Comparison of ENCODE assay signal across 22 cellular contexts in the genomic region with DNA sequence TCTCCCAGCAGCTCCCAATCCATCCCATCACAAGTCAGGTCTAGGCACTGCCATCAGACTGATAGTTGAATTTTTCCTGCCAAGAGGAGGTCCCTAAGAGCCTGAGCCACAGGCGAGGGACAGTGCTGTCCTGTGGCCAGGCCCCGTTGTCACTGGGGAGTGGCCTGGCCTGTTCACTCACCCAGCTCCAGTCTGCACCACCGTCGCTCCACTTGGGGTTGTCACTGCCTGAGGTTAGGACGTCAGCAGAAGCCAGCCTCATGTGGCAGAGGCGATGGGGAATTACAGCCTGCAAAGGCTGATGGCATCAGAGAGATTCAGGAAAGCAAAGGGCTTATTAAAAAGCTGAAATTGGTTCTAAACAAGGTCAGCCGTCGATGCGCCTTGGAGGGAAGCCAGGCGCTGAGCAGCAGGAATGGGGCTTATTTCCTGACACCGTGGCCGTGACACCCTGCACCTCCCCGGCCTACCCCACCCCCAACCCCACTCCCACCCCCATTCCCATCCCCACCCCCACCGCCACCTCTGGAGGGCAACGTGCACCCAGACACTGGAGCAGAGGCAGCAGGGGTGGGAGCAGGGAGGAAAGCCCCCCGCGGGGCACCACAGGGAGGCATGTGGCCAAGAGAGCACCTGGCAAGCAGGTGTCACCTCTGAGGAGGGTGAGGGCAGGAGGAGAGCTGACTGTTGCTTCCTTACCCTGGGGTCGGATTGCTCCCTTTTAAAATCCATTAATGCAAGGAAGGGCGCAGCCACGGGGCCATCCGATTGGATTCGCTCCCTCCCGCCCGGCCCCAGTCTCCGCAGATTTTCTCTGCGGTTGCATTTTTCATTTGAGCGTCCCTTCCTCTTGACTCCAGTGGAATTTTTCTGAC. TPM values are rescaled to one million over a fixed set of nuclear protein-coding genes. Genes with fewer than 3 reads are reported as not detected.
DNase-seq lines count a peak whose midpoint lies in the region; ATAC-seq lines count a peak whose summit lies in the region.
"Had no signal": no experiment of that assay in that cellular context is flagged by ENCODE, and none has a peak within 500 bp of the region (broad histone marks: within the 10 kb centered on the region; RNA-seq: fewer than 3 reads in every experiment).

No MANE protein-coding gene starts in this region.

- DNase-seq in NCI-H1436 (lab: John Stamatoyannopoulos, UW): peak; percentile 31
- DNase-seq in NCI-H1436 treated with DMSO at 0.1 percent for 48 hours (lab: John Stamatoyannopoulos, UW): no peak
- DNase-seq in NCI-H128 (lab: John Stamatoyannopoulos, UW; ENCODE audit: unreplicated experiment): peak; percentile 44
- peak; percentile 62 for DNase-seq in NCI-H510A treated with DMSO at 0.1 percent for 48 hours (lab: John Stamatoyannopoulos, UW)
- peak; percentile 58 for DNase-seq in myocyte (ENCODE audit: low read depth)
- DNase-seq in hepatic stellate cell (ENCODE audit: low spot score): no peak
- no peak for DNase-seq in HK-2 (ENCODE audit: unreplicated experiment)
- DNase-seq: 8988T; activated CD4-positive, alpha-beta T cell treated with anti-CD3 and anti-CD28 coated beads, Interleukin-2, amount 10 ng/mL, durations not matched to agents 24 days and 14 days; activated naive CD4-positive, alpha-beta T cell treated with Interleukin-2 at 50 U/mL for 16 hours; colonic mucosa; lower lobe of right lung; MV-4-11; naive B cell; stimulated activated naive CD4-positive, alpha-beta T cell; T-helper 9 cell; upper lobe of right lung had no signal

- ATAC-seq in GM18870 (IDR thresholded peaks at IDR 0.05; ENCODE audit: unreplicated experiment): no peak
- ATAC-seq: gastroesophageal sphincter, lower lobe of right lung had no signal

RNA-seq across cellular contexts. Expression of a gene that starts 3.1 kb away (rescaled TPM):
- total RNA-seq in myocyte: 0.16 and 1.5 TPM in 2 replicates
- polyA plus RNA-seq in myocyte (2012): 2.0 TPM
- total RNA-seq: activated CD4-positive, alpha-beta T cell treated with anti-CD3 and anti-CD28 coated beads, Interleukin-2, amount 10 ng/mL, durations not matched to agents 24 days and 14 days; colonic mucosa; Daoy; endothelial cell of umbilical vein; gastroesophageal sphincter; lower lobe of right lung; upper lobe of right lung had no signal
- polyA plus RNA-seq: CD14-positive monocyte, endothelial cell of umbilical vein had no signal

RNA-seq across cellular contexts. Expression of a gene that starts 23.9 kb away (rescaled TPM):
- not detected in 2 replicates for total RNA-seq in myocyte
- not detected for polyA plus RNA-seq in myocyte (2012)
- total RNA-seq: activated CD4-positive, alpha-beta T cell treated with anti-CD3 and anti-CD28 coated beads, Interleukin-2, amount 10 ng/mL, durations not matched to agents 24 days and 14 days; Daoy; endothelial cell of umbilical vein; gastroesophageal sphincter; lower lobe of right lung; upper lobe of right lung had no signal
- polyA plus RNA-seq: CD14-positive monocyte, endothelial cell of umbilical vein had no signal

Comparison
In these comparisons a context has a peak if more than half of its experiments do, and no peak if none do; other contexts are left out.
1. DNase-seq: peak in NCI-H1436 (single experiment), NCI-H128 (single experiment), NCI-H510A treated with DMSO at 0.1 percent for 48 hours (single experiment) and myocyte (single experiment); none in NCI-H1436 treated with DMSO at 0.1 percent for 48 hours (single experiment), hepatic stellate cell (single experiment) and HK-2 (single experiment).